Comparison of ENCODE assay signal across 20 cellular contexts in genomic region chr12:94770777-94771176, GRCh38.
A peak's percentile ranks its signal among the peaks of the same experiment; 100 is the strongest.
DNase-seq lines count a peak whose midpoint lies in the region; ATAC-seq and TF ChIP-seq lines count a peak whose summit lies in the region.
"Had no signal": no experiment of that assay in that cellular context is flagged by ENCODE, and none has a peak within 500 bp of the region (broad histone marks: within the 10 kb centered on the region; RNA-seq: fewer than 3 reads in every experiment).

No MANE protein-coding gene starts in this region.

- H3K9me3 ChIP-seq in DOHH2 (ENCODE audit: control insufficient read depth, insufficient read depth, low read length) = no peaks in the 10 kb centered on the region
- H3K9me3 ChIP-seq in colonic mucosa = no peaks in the 10 kb centered on the region
- no peaks in the 10 kb centered on the region for H3K9me3 ChIP-seq in CD4-positive, alpha-beta T cell (ENCODE audit: control insufficient read depth, low read length)
- H3K9me3 ChIP-seq: SK-N-SH had no signal

- H3F3A ChIP-seq in DOHH2 (ENCODE audit: control insufficient read depth, insufficient read depth) = peaks cover 17% of the 10 kb centered on the region

- H3K9me3 Mint-ChIP-seq in nephron progenitor cell = peaks cover 12% of the 10 kb centered on the region
- H3K9me3 Mint-ChIP-seq in CD4-positive, alpha-beta T cell = no peaks in the 10 kb centered on the region

- no peaks in the 10 kb centered on the region for H3K27me3 ChIP-seq in DOHH2 (ENCODE audit: control insufficient read depth, low read length)
- H3K27me3 ChIP-seq in colonic mucosa = no peaks in the 10 kb centered on the region
- peaks cover 14% of the 10 kb centered on the region for H3K27me3 ChIP-seq in CD4-positive, alpha-beta T cell (ENCODE audit: control insufficient read depth, insufficient read depth, low read length)
- H3K27me3 ChIP-seq: BLaER1 had no signal

- peaks cover 6% of the 10 kb centered on the region for H3K27me3 Mint-ChIP-seq in nephron progenitor cell (ENCODE audit: low read depth, poor library complexity)
- H3K27me3 Mint-ChIP-seq in CD4-positive, alpha-beta T cell = peaks cover 27% of the 10 kb centered on the region
- H3K27me3 Mint-ChIP-seq: IgD-negative memory B cell had no signal

- peak overlapping the region in 1 of 2 donors; percentile 29 for H3K9ac ChIP-seq in colonic mucosa (ENCODE audit: low read depth in 2 of 2, low read length in 2 of 2)
- H3K9ac ChIP-seq: BLaER1, SK-N-SH had no signal

- peak overlapping the region; percentile 94 for H3K4me2 ChIP-seq in DOHH2 (ENCODE audit: low read length)
- H3K4me2 ChIP-seq: BLaER1, SK-N-SH had no signal

- DNase-seq in NCI-H526 (lab: John Stamatoyannopoulos, UW) = peak; percentile 60
- no peak for DNase-seq in colonic mucosa
- no peak for DNase-seq in nephron progenitor cell
- no peak for DNase-seq in NK-92 treated with Interleukin-12 subunit alpha and Interleukin-12 subunit beta, amount 100 ng/mL, for 24 hours (lab: John Stamatoyannopoulos, UW)
- no peak for DNase-seq in CD4-positive, alpha-beta T cell
- no peak for DNase-seq in DMS 273 treated with DMSO at 0.1 percent for 48 hours (lab: John Stamatoyannopoulos, UW)
- DNase-seq in cerebellar cortex (ENCODE audit: low spot score) = no peak
- DNase-seq: 8988T; CD8-positive, alpha-beta memory T cell; NCI-H1417; NCI-H187 treated with DMSO at 0.1 percent for 48 hours; NCI-H2171; NCI-H82; SK-N-SH had no signal

- H3K27ac ChIP-seq in DOHH2 (ENCODE audit: low read depth, low read length) (no peak overlapping the region), colonic mucosa (peak overlapping the region; percentile 37)
- no peak overlapping the region for H3K27ac ChIP-seq in CD4-positive, alpha-beta T cell (ENCODE audit: low read depth, low read length)
- H3K27ac ChIP-seq: BLaER1, HL-60 had no signal

- ATAC-seq in CD4-positive, alpha-beta T cell (ENCODE audit: poor library complexity) = no peak
- ATAC-seq: Panc1, Right ventricle myocardium inferior had no signal

- H4K20me1 ChIP-seq in DOHH2 (ENCODE audit: control insufficient read depth, insufficient read depth, low read depth, low read length) = no peaks in the 10 kb centered on the region
- H4K20me1 ChIP-seq: BLaER1 had no signal

- no peaks in the 10 kb centered on the region for H3K36me3 ChIP-seq in DOHH2 (ENCODE audit: control insufficient read depth, low read length)
- H3K36me3 ChIP-seq in colonic mucosa = no peaks in the 10 kb centered on the region
- H3K36me3 ChIP-seq: BLaER1 had no signal

- CTCF ChIA-PET in CD4-positive, alpha-beta T cell (lab: Charles Lee) = no interaction called here

- intact Hi-C loops in colonic mucosa (cut with DNase I) = no loop called here
- intact Hi-C loops in CD4-positive, alpha-beta T cell (cut with DNase I, micrococcal nuclease) = no loop called here

- peak overlapping the region; percentile 57 for H3K27ac Mint-ChIP-seq in nephron progenitor cell
- no peak overlapping the region for H3K27ac Mint-ChIP-seq in CD4-positive, alpha-beta T cell
- H3K27ac Mint-ChIP-seq: IgD-negative memory B cell had no signal

- peaks cover 4% of the 10 kb centered on the region for H3K36me3 Mint-ChIP-seq in nephron progenitor cell (ENCODE audit: low read depth)
- no peaks in the 10 kb centered on the region for H3K36me3 Mint-ChIP-seq in CD4-positive, alpha-beta T cell (ENCODE audit: low read depth)
- H3K36me3 Mint-ChIP-seq: CD8-positive, alpha-beta memory T cell had no signal

- H3K4me1 ChIP-seq in DOHH2 (ENCODE audit: control insufficient read depth, low read length) (peaks cover 45% of the 10 kb centered on the region), colonic mucosa (peaks cover 12% of the 10 kb centered on the region)

- H3K4me3 ChIP-seq in DOHH2 (ENCODE audit: low read length) (no peak overlapping the region), colonic mucosa (no peak overlapping the region)
- H3K4me3 ChIP-seq: BLaER1 had no signal

- TF ChIP-seq CTCF in DOHH2 (IDR thresholded peaks at IDR 0.05; ENCODE audit: low read depth, low read length, poor library complexity, severe bottlenecking) (no peak), colonic mucosa (IDR thresholded peaks at IDR 0.05) (no peak), nephron progenitor cell (IDR thresholded peaks at IDR 0.05) (no peak)
- no peak for TF ChIP-seq CTCF in CD4-positive, alpha-beta T cell (IDR thresholded peaks at IDR 0.05)

- H3K4me3 Mint-ChIP-seq in nephron progenitor cell = peak overlapping the region; percentile 39
- no peak overlapping the region for H3K4me3 Mint-ChIP-seq in CD4-positive, alpha-beta T cell
- H3K4me3 Mint-ChIP-seq: CD8-positive, alpha-beta memory T cell had no signal

- H3K4me1 Mint-ChIP-seq in nephron progenitor cell = peaks cover 62% of the 10 kb centered on the region
- no peaks in the 10 kb centered on the region for H3K4me1 Mint-ChIP-seq in CD4-positive, alpha-beta T cell (ENCODE audit: low read depth)

- POLR2A ChIA-PET in CD4-positive, alpha-beta T cell (lab: Charles Lee) = no interaction called here

- no peaks in the 10 kb centered on the region for H3K79me2 ChIP-seq in DOHH2 (ENCODE audit: control insufficient read depth, low read length)

- H3K9me2 ChIP-seq in DOHH2 (replicated peaks; ENCODE audit: control insufficient read depth, low read length) = no peaks in the 10 kb centered on the region
- H3K9me2 ChIP-seq: SK-N-SH had no signal

Comparison
In these comparisons a context has a peak if more than half of its experiments do, and no peak if none do; other contexts are left out.
1. DNase-seq: peak in NCI-H526 (2 of 2); none in colonic mucosa (single experiment), nephron progenitor cell (single experiment), NK-92 treated with Interleukin-12 subunit alpha and Interleukin-12 subunit beta, amount 100 ng/mL, for 24 hours (single experiment), CD4-positive, alpha-beta T cell (0 of 10), DMS 273 treated with DMSO at 0.1 percent for 48 hours (single experiment) and cerebellar cortex (single experiment).